18 cellular contexts compared by ENCODE assay signal in the genomic region with DNA sequence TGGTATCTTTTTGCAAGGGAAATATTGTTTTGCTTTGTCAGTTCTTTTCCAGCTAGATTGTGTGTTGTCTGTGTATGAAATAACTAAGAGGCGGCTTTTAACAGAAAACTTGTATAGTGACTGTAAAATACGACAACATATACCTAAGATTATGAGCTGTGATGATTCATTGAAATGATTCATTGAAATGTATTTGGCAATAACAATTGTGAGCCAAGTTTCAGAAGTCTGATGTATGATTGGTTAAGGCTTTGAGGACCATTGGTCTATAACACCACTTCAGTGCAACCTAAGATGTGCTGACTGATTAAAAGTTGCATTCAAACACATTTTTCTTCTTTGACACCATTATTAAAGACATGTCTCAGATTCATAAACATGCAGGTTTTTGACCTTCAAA.
DNase-seq lines count a peak whose midpoint lies in the region; ATAC-seq, FAIRE-seq and TF ChIP-seq lines count a peak whose summit lies in the region.
"Had no signal": no experiment of that assay in that cellular context is flagged by ENCODE, and none has a peak within 500 bp of the region (broad histone marks: within the 10 kb centered on the region; RNA-seq: fewer than 3 reads in every experiment).

No MANE protein-coding gene starts in this region.

- H3K27me3 Mint-ChIP-seq in activated T-helper 2 cell treated with anti-CD3 and anti-CD28 coated beads, Interferon-gamma antibody, Interleukin-2, Interleukin-4, amounts not matched to agents 10 μg/mL and 5 μg/mL and 100 μg/mL, durations not matched to agents 14 hours and 24 hours and 36 hours (ENCODE audit: low read depth), result no peaks in the 10 kb centered on the region

- no peaks in the 10 kb centered on the region for H3K9me3 ChIP-seq in A549
- no peaks in the 10 kb centered on the region for H3K9me3 ChIP-seq in ascending aorta
- H3K9me3 ChIP-seq: BLaER1, pancreas, SJSA1 had no signal

- TF ChIP-seq EP300 in A549 (IDR thresholded peaks at IDR 0.05), result no peak

- TF ChIP-seq POLR2A in A549 (IDR thresholded peaks at IDR 0.05; ENCODE audit: low read length), result no peak
- TF ChIP-seq POLR2A in H54 (IDR thresholded peaks at IDR 0.05; ENCODE audit: low read depth, low read length), result no peak

- peak overlapping the region; percentile 36; the same call in 2 of the 3 replicates for H3K4me2 ChIP-seq in A549
- H3K4me2 ChIP-seq: BLaER1 had no signal

- H3K27ac ChIP-seq in A549 (no peak overlapping the region), ascending aorta (no peak overlapping the region)
- H3K27ac ChIP-seq: BLaER1, pancreas, SJSA1, VCaP had no signal

- DNase-seq in A549 (ENCODE audit: low read depth in 1 of 2, low spot score in 1 of 2) (peak in 1 of 2 experiments; percentile 21), HCEC 1CT (peak; percentile 71), fibroblast of villous mesenchyme (ENCODE audit: low read depth) (peak; percentile 62), midbrain (lab: John Stamatoyannopoulos, UW) (no peak), H54 (ENCODE audit: insufficient read length, low spot score) (no peak), ascending aorta (ENCODE audit: low spot score in 2 of 2) (no peak)
- DNase-seq in activated T-helper 2 cell treated with anti-CD3 and anti-CD28 coated beads, Interferon-gamma antibody, Interleukin-2, Interleukin-4, amounts not matched to agents 10 μg/mL and 5 μg/mL and 100 μg/mL, durations not matched to agents 14 hours and 24 hours and 36 hours (ENCODE audit: low spot score), result no peak
- DNase-seq: activated CD8-positive, alpha-beta memory T cell treated with anti-CD3 and anti-CD28 coated beads, Interleukin-2, amount 50 U/mL, for 48 hours; effector memory CD4-positive, alpha-beta T cell; H9; NCI-H1694; NCI-H82; pancreas; stimulated activated CD4-positive, alpha-beta T cell treated with anti-CD3 and anti-CD28 coated beads, Interleukin-2, amount 100 ng/mL, for 24 hours had no signal

- TF ChIP-seq CTCF in A549 (IDR thresholded peaks at IDR 0.05), result no peak
- TF ChIP-seq CTCF in fibroblast of villous mesenchyme (IDR thresholded peaks at IDR 0.05; ENCODE audit: insufficient read depth, low read depth, low read length), result no peak
- no peak for TF ChIP-seq CTCF in ascending aorta (IDR thresholded peaks at IDR 0.05)

- POLR2A ChIA-PET in A549 (lab: Yijun Ruan, JAX), result no interaction called here

- intact Hi-C loops in activated T-helper 2 cell treated with anti-CD3 and anti-CD28 coated beads, Interferon-gamma antibody, Interleukin-2, Interleukin-4, amounts not matched to agents 10 μg/mL and 5 μg/mL and 100 μg/mL, durations not matched to agents 14 hours and 24 hours and 36 hours (cut with micrococcal nuclease), result no loop called here
- intact Hi-C loops in ascending aorta (cut with DNase I), result no loop called here

- no peak overlapping the region for H3K4me3 Mint-ChIP-seq in activated T-helper 2 cell treated with anti-CD3 and anti-CD28 coated beads, Interferon-gamma antibody, Interleukin-2, Interleukin-4, amounts not matched to agents 10 μg/mL and 5 μg/mL and 100 μg/mL, durations not matched to agents 14 hours and 24 hours and 36 hours (ENCODE audit: low read depth)
- H3K4me3 Mint-ChIP-seq: H9 had no signal

- CTCF ChIA-PET in A549 (lab: Yijun Ruan, JAX), result no interaction called here

- H3K36me3 ChIP-seq in ascending aorta, result peaks cover 0 to 7% of the 10 kb centered on the region in 2 donors
- H3K36me3 ChIP-seq: BLaER1, pancreas, SJSA1 had no signal

- H3K27ac Mint-ChIP-seq in activated T-helper 2 cell treated with anti-CD3 and anti-CD28 coated beads, Interferon-gamma antibody, Interleukin-2, Interleukin-4, amounts not matched to agents 10 μg/mL and 5 μg/mL and 100 μg/mL, durations not matched to agents 14 hours and 24 hours and 36 hours, result peak overlapping the region; percentile 36
- H3K27ac Mint-ChIP-seq: H9 had no signal

- H3K4me1 Mint-ChIP-seq in activated T-helper 2 cell treated with anti-CD3 and anti-CD28 coated beads, Interferon-gamma antibody, Interleukin-2, Interleukin-4, amounts not matched to agents 10 μg/mL and 5 μg/mL and 100 μg/mL, durations not matched to agents 14 hours and 24 hours and 36 hours (ENCODE audit: low read depth), result peaks cover 4% of the 10 kb centered on the region

- 58% methylated on average over 2 of the region's 2 CpGs for WGBS in A549 (ENCODE audit: missing lambda C conversion rate)

- H3K27me3 ChIP-seq in ascending aorta, result no peaks in the 10 kb centered on the region
- H3K27me3 ChIP-seq: BLaER1, pancreas, SJSA1 had no signal

- peaks cover 14% of the 10 kb centered on the region for H3K4me1 ChIP-seq in A549
- no peaks in the 10 kb centered on the region for H3K4me1 ChIP-seq in ascending aorta
- H3K4me1 ChIP-seq: BLaER1, pancreas, SJSA1 had no signal

- no peaks in the 10 kb centered on the region for H3K36me3 Mint-ChIP-seq in activated T-helper 2 cell treated with anti-CD3 and anti-CD28 coated beads, Interferon-gamma antibody, Interleukin-2, Interleukin-4, amounts not matched to agents 10 μg/mL and 5 μg/mL and 100 μg/mL, durations not matched to agents 14 hours and 24 hours and 36 hours (ENCODE audit: low read depth)

- TF ChIP-seq RAD21 in A549 (conservative IDR thresholded peaks at IDR 0.05 in 1 of 2, IDR thresholded peaks at IDR 0.05 in 1 of 2), result no peak

- H3K9me3 Mint-ChIP-seq in activated T-helper 2 cell treated with anti-CD3 and anti-CD28 coated beads, Interferon-gamma antibody, Interleukin-2, Interleukin-4, amounts not matched to agents 10 μg/mL and 5 μg/mL and 100 μg/mL, durations not matched to agents 14 hours and 24 hours and 36 hours, result no peaks in the 10 kb centered on the region

- peak; percentile 51 to 62; a peak in 2 of 6 replicates for ATAC-seq in A549
- no peak for ATAC-seq in HG03469 (IDR thresholded peaks at IDR 0.05; ENCODE audit: unreplicated experiment)
- ATAC-seq: pancreas had no signal

- H3K4me3 ChIP-seq in A549 (no peak overlapping the region), fibroblast of villous mesenchyme (ENCODE audit: low read depth, low read length) (no peak overlapping the region), ascending aorta (no peak overlapping the region)
- H3K4me3 ChIP-seq: BLaER1, pancreas, SJSA1 had no signal

- FAIRE-seq in A549 (lab: Jason Lieb, UNC), result no peak
- no peak for FAIRE-seq in H54 (lab: Jason Lieb, UNC)
- FAIRE-seq: pancreas had no signal

TF ChIP-seq in A549, 52 proteins besides CTCF, POLR2A, EP300 and RAD21:
- TF ChIP-seq FOSL2 (IDR thresholded peaks at IDR 0.05), result peak; percentile 72
- TF ChIP-seq FOSL2 (CRISPR knock-in tag; IDR thresholded peaks at IDR 0.05), result peak; percentile 70
- TF ChIP-seq CEBPB (IDR thresholded peaks at IDR 0.05), result peak; percentile 19 to 76; a peak in 3 of 4 replicates
- no peak for TF ChIP-seq SREBF2 (IDR thresholded peaks at IDR 0.05)
- no peak for TF ChIP-seq ESRRA (IDR thresholded peaks at IDR 0.05; ENCODE audit: borderline replicate concordance, low read length)
- TF ChIP-seq RFX5 (IDR thresholded peaks at IDR 0.05), result no peak
- peak; percentile 42 for TF ChIP-seq JUNB (IDR thresholded peaks at IDR 0.05)
- TF ChIP-seq CBX8 (IDR thresholded peaks at IDR 0.05), result no peak
- TF ChIP-seq MYC (IDR thresholded peaks at IDR 0.05; ENCODE audit: borderline replicate concordance, low read length), result no peak

Comparison
In these comparisons a context has a peak if more than half of its experiments do, and no peak if none do; other contexts are left out.
1. DNase-seq: peak in HCEC 1CT (single experiment) and fibroblast of villous mesenchyme (single experiment); none in activated T-helper 2 cell treated with anti-CD3 and anti-CD28 coated beads, Interferon-gamma antibody, Interleukin-2, Interleukin-4, amounts not matched to agents 10 μg/mL and 5 μg/mL and 100 μg/mL, durations not matched to agents 14 hours and 24 hours and 36 hours (single experiment), midbrain (single experiment), H54 (single experiment) and ascending aorta (0 of 2).